In the genomic region with DNA sequence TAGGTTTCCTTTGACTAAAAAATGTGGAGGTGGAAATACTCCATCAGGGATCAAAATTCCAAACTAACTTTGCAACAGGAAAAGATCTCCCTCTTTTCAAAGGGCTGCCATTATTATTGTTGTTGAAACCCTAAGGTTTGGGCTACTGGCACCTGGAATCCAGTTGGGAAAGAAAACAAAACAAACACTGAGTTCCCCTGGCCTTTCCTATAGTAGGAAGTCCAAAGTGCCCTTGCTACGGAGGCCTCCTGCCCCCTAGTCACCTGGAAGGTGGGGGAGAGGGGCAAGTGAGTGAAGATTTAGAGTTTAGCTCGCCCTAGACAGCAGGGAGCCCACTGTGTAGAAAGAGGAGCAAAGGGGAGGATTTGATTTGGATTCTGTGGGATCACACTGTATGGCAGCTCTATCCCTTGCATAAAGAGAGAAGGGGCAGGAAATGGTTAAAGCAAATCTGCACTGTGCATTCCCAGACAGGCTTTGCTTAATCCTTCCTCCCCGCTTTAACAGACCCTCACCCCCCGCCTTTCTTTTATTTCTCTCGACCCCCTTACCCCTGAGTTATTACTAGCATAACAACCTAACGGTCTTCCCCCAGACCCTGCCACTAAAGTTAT, we compare ENCODE assay signal across 7 cellular contexts. TPM values are rescaled to one million over a fixed set of nuclear protein-coding genes. Genes with fewer than 3 reads are reported as not detected.
DNase-seq lines count a peak whose midpoint lies in the region; ATAC-seq and TF ChIP-seq lines count a peak whose summit lies in the region.

No MANE protein-coding gene starts in this region.

- H3K36me3 Mint-ChIP-seq in T-helper 17 cell (ENCODE audit: low read depth) = no peaks in the 10 kb centered on the region

- H3K27ac ChIP-seq in HCT116 (ENCODE audit: low read depth, low read length) (no peak overlapping the region), right cardiac atrium (ENCODE audit: low read length) (peak overlapping the region; percentile 80), skin epidermis (peak overlapping the region in 11 of 21 experiments; percentile 5 to 79 (median 49))

- H3K4me2 ChIP-seq in HCT116 (ENCODE audit: low read length) = peak overlapping the region; percentile 98

- H3K4me1 Mint-ChIP-seq in T-helper 17 cell = peaks cover 25% of the 10 kb centered on the region

- CTCF ChIA-PET in HCT116 (lab: Charles Lee) = interaction anchor here (0.6 to 2.8 kb wide), 8 partner anchors 9 to 1314 kb away, joined by 3 to 50 read pairs (median 4); no protein-coding TSS in a partner anchor

- H3K9me3 ChIP-seq in HCT116 (ENCODE audit: control insufficient read depth in 1 of 2, insufficient read depth in 1 of 2, low read depth in 1 of 2, low read length in 2 of 2) (no peaks in the 10 kb centered on the region), T-helper 17 cell (ENCODE audit: control insufficient read depth, low read length, poor library complexity, severe bottlenecking) (no peaks in the 10 kb centered on the region), right cardiac atrium (ENCODE audit: control insufficient read depth, low read length) (no peaks in the 10 kb centered on the region)

- TF ChIP-seq POLR2A in HCT116 (IDR thresholded peaks at IDR 0.05; ENCODE audit: borderline replicate concordance, extremely low read depth, insufficient read depth, insufficient read length) = no peak

- WGBS in right cardiac atrium = 11% methylated on average over 6 of the region's 6 CpGs

- no peak overlapping the region for H3K27ac Mint-ChIP-seq in T-helper 17 cell

- H2AFZ ChIP-seq in HCT116 (ENCODE audit: low read depth, low read length, poor library complexity, severe bottlenecking) = peak overlapping the region; percentile 96

- H3K36me3 ChIP-seq in HCT116 (ENCODE audit: control insufficient read depth in 1 of 2, insufficient read depth in 2 of 2, low read length in 2 of 2) = no peaks in the 10 kb centered on the region

- H3K27me3 ChIP-seq in HCT116 (ENCODE audit: insufficient read depth, low read length) (no peaks in the 10 kb centered on the region), right cardiac atrium (ENCODE audit: control insufficient read depth, insufficient read depth) (no peaks in the 10 kb centered on the region)

- TF ChIP-seq RAD21 in HCT116 (IDR thresholded peaks at IDR 0.05; ENCODE audit: low read depth) = no peak

- no peaks in the 10 kb centered on the region for H4K20me1 ChIP-seq in HCT116 (ENCODE audit: insufficient read depth)

- intact Hi-C loops in HCT116 (cut with micrococcal nuclease) (loop anchor here (1.0 to 5.0 kb wide), 6 partner anchors 429 to 1290 kb away; no protein-coding TSS in a partner anchor), right cardiac atrium (cut with DNase I) (loop anchor here (5.0 to 10.0 kb wide), 4 partner anchors 168 to 1291 kb away; no protein-coding TSS in a partner anchor)

- BruUV-seq in HCT116 (replicated peaks; lab: Mats Ljungman, UMichigan) = no TSS peak

- H3K79me2 ChIP-seq in HCT116 (ENCODE audit: insufficient read depth, low read length) = no peaks in the 10 kb centered on the region

- H3K4me3 Mint-ChIP-seq in T-helper 17 cell = peak overlapping the region; percentile 89

- H3K4me3 ChIP-seq in HCT116 (replicated peaks in 1 of 2; ENCODE audit: low read depth in 1 of 2, low read length in 2 of 2) (peak overlapping the region; percentile 80 to 95), right cardiac atrium (ENCODE audit: low read length) (peak overlapping the region; percentile 81), skin epidermis (peak overlapping the region in 6 of 7 experiments; percentile 54 to 76 (median 63))

- RAD21 ChIA-PET in HCT116 (lab: Charles Lee; ENCODE audit: low non-redundant PET in 1 of 2, low total read pairs in 2 of 2, uncharacterized antibody in 2 of 2, unreplicated experiment in 2 of 2) = interaction anchor here in 1 of 2 experiments (1.8 kb wide), 1 partner anchor 437 kb away, joined by 9 read pairs; no protein-coding TSS in a partner anchor

- no peaks in the 10 kb centered on the region for H3K9me2 ChIP-seq in HCT116 (ENCODE audit: insufficient read depth)

- POLR2A ChIA-PET in HCT116 (lab: Charles Lee) = no interaction called here

- ATAC-seq in HCT116 = no peak
- ATAC-seq in T-helper 17 cell = no peak
- ATAC-seq in right cardiac atrium = peak; percentile 0
- no peak for ATAC-seq in HG03342 (IDR thresholded peaks at IDR 0.05; ENCODE audit: unreplicated experiment)

- H3K27me3 Mint-ChIP-seq in T-helper 17 cell = peaks cover 54% of the 10 kb centered on the region

- H3K4me1 ChIP-seq in HCT116 (ENCODE audit: control insufficient read depth in 1 of 2, insufficient read depth in 2 of 2, low read length in 2 of 2) (peaks cover 11 to 15% of the 10 kb centered on the region in 2 experiments; a peak in 3 of 4 replicates), right cardiac atrium (ENCODE audit: control insufficient read depth, insufficient read depth, low read length) (peaks cover 4% of the 10 kb centered on the region)

- DNase-seq in HCT116 (ENCODE audit: low read depth, low spot score) = no peak
- no peak for DNase-seq in T-helper 17 cell
- DNase-seq in right cardiac atrium = peak in 1 of 3 donors; percentile 12
- no peak for DNase-seq in NCI-H748 treated with DMSO at 0.1 percent for 48 hours (lab: John Stamatoyannopoulos, UW)
- no peak for DNase-seq in NCI-H187 treated with DMSO at 0.1 percent for 48 hours (lab: John Stamatoyannopoulos, UW)

- no peak for TF ChIP-seq CTCF in HCT116 (IDR thresholded peaks at IDR 0.05 in 2 of 3, conservative IDR thresholded peaks at IDR 0.05 in 1 of 3; ENCODE audit: borderline replicate concordance in 1 of 3, insufficient read depth in 1 of 3, low read depth in 2 of 3, low read length in 2 of 3)

- no peak overlapping the region for H3K9ac ChIP-seq in HCT116 (ENCODE audit: low read length)

TF ChIP-seq in HCT116, 20 proteins besides CTCF, POLR2A, EP300 and RAD21:
- no peak for TF ChIP-seq CBX3 (IDR thresholded peaks at IDR 0.05; ENCODE audit: low read depth)
- no peak for TF ChIP-seq REST (IDR thresholded peaks at IDR 0.05; ENCODE audit: low read depth)
- TF ChIP-seq CEBPB (IDR thresholded peaks at IDR 0.05; ENCODE audit: low read depth) = no peak
- TF ChIP-seq, protein P1, sequence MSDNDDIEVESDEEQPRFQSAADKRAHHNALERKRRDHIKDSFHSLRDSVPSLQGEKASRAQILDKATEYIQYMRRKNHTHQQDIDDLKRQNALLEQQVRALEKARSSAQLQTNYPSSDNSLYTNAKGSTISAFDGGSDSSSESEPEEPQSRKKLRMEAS (IDR thresholded peaks at IDR 0.05) = no peak
- TF ChIP-seq POLR2AphosphoS5 (IDR thresholded peaks at IDR 0.05; ENCODE audit: low read depth, low read length) = no peak
- TF ChIP-seq ZFX (IDR thresholded peaks at IDR 0.05) = no peak
- TF ChIP-seq SIN3A (IDR thresholded peaks at IDR 0.05; ENCODE audit: low read depth) = no peak
- no peak for TF ChIP-seq SRF (IDR thresholded peaks at IDR 0.05; ENCODE audit: low read depth)
- TF ChIP-seq ZNF274 (IDR thresholded peaks at IDR 0.05; ENCODE audit: low read depth, low read length) = no peak
- TF ChIP-seq FOSL1 (IDR thresholded peaks at IDR 0.05; ENCODE audit: low read depth) = no peak
- TF ChIP-seq TCF7L2 (IDR thresholded peaks at IDR 0.05; ENCODE audit: borderline replicate concordance, extremely low read depth, insufficient read depth, insufficient read length) = no peak
- no peak for TF ChIP-seq EZH2phosphoT487 (IDR thresholded peaks at IDR 0.05; ENCODE audit: borderline replicate concordance)
- TF ChIP-seq ELF1 (IDR thresholded peaks at IDR 0.05; ENCODE audit: borderline replicate concordance, low read depth) = no peak
- no peak for TF ChIP-seq EZH2 (IDR thresholded peaks at IDR 0.05)

RNA-seq across cellular contexts. Expression of gene FAT4, which starts 0.7 kb away (rescaled TPM):
- total RNA-seq in HCT116 (2021; ENCODE audit: unreplicated experiment) (0.71 TPM), T-helper 17 cell (under 1 TPM in 1 of 2 donors, not detected in 1; 0.18 TPM), right cardiac atrium (10 to 100 TPM; 13.0 to 18.7 (median 13.6) TPM)
- 0.39 and 0.62 TPM in 2 replicates for polyA plus RNA-seq in HCT116 (2012)
- 2.8 TPM for polyA plus RNA-seq in right cardiac atrium

Comparison
In these comparisons a context has a peak if more than half of its experiments do, and no peak if none do; other contexts are left out.
1. ATAC-seq: peak in right cardiac atrium (2 of 2); none in HCT116 (single experiment), T-helper 17 cell (single experiment) and HG03342 (single experiment).
2. Peak in every context shown above with its lines, with median percentiles within 50 percentile points of each other: H3K4me3 ChIP-seq.